1 cellular context compared by ENCODE assay signal in genomic region chr10:51204691-51205090, GRCh38.
TF ChIP-seq lines count a peak whose summit lies in the region.

No MANE protein-coding gene starts in this region.

TF ChIP-seq in WTC11, 78 proteins besides CTCF, POLR2A, EP300 and RAD21:
- TF ChIP-seq ATF2 (CRISPR knock-in tag; IDR thresholded peaks at IDR 0.05; ENCODE audit: borderline replicate concordance, low read depth) (no peak), CBFB (CRISPR knock-in tag; IDR thresholded peaks at IDR 0.05; ENCODE audit: low read depth) (no peak)
TF ChIP-seq in WTC11: peak in this region for 0.
